ENCODE assay signal across 23 cellular contexts in genomic region chr11:73188301-73188700, GRCh38. TPM values are rescaled to one million over a fixed set of nuclear protein-coding genes. Genes with fewer than 3 reads are reported as not detected.
DNase-seq lines count a peak whose midpoint lies in the region; ATAC-seq, FAIRE-seq and TF ChIP-seq lines count a peak whose summit lies in the region.
"Had no signal": no experiment of that assay in that cellular context is flagged by ENCODE, and none has a peak within 500 bp of the region (broad histone marks: within the 10 kb centered on the region; RNA-seq: fewer than 3 reads in every experiment).

No MANE protein-coding gene starts in this region.

- H3K4me2 ChIP-seq in A549 (no peak overlapping the region), PC-9 (peak overlapping the region; percentile 69), HepG2 (ENCODE audit: low read depth, low read length) (no peak overlapping the region)

- peaks cover 59% of the 10 kb centered on the region for H3F3A ChIP-seq in PC-9 (ENCODE audit: insufficient read depth, low read depth)

- no peaks in the 10 kb centered on the region for H3K9me2 ChIP-seq in PC-9 (ENCODE audit: insufficient read depth)

- BruUV-seq in PC-9 (replicated peaks; lab: Mats Ljungman, UMichigan) = no TSS peak
- no TSS peak for BruUV-seq in HepG2 (replicated peaks; lab: Mats Ljungman, UMichigan)

- CTCF ChIA-PET in A549 (lab: Yijun Ruan, JAX) = interaction anchor here (1.0 to 13.9 kb wide), 6 partner anchors 10 to 358 kb away, joined by 4 to 179 read pairs (median 61); no protein-coding TSS in a partner anchor
- CTCF ChIA-PET in PC-9 (lab: Charles Lee) = interaction anchor here (0.8 to 1.0 kb wide), 2 partner anchors 14 to 29 kb away, joined by 4 to 5 read pairs; partner anchors contain the start of gene P2RY2
- CTCF ChIA-PET in HepG2 (lab: Yijun Ruan, JAX; ENCODE audit: low intra/inter-chr PET ratio, low total read pairs) = interaction anchor here (0.7 kb wide), 1 partner anchor 30 kb away, joined by 3 read pairs; the partner anchor contains the start of gene P2RY2

- ATAC-seq in A549 = no peak
- ATAC-seq in heart right ventricle = peak; percentile 77 to 87 (median 78)
- peak; percentile 57 to 80 (median 76) for ATAC-seq in psoas muscle
- no peak for ATAC-seq in HepG2
- ATAC-seq: body of pancreas had no signal

- H3K4me1 ChIP-seq in A549 (peaks cover 44% of the 10 kb centered on the region), PC-9 (replicated peaks; ENCODE audit: insufficient read depth) (peaks cover 81% of the 10 kb centered on the region), heart right ventricle (peaks cover 10 to 65% (median 25%) of the 10 kb centered on the region in 9 donors), psoas muscle (peaks cover 38% of the 10 kb centered on the region), HepG2 (ENCODE audit: insufficient read depth, low read length) (peaks cover 10% of the 10 kb centered on the region)

- WGBS in A549 (ENCODE audit: missing lambda C conversion rate) = 88% methylated on average over 4 of the region's 4 CpGs
- 24 to 40% methylated on average over 4 of the region's 4 CpGs for WGBS in heart right ventricle, 2 donors
- 14 to 22% (median 16%) methylated on average over 4 of the region's 4 CpGs for WGBS in psoas muscle, 3 donors
- WGBS in HepG2 (ENCODE audit: low lambda C conversion rate) = 39% methylated on average over 3 of the region's 4 CpGs

- intact Hi-C loops in PC-9 (cut with micrococcal nuclease; ENCODE audit: unreplicated experiment) (no loop called here), heart right ventricle (cut with DNase I) (loop anchor here in 7 of 10 donors (1.0 to 10.0 kb wide), 6 partner anchors 49 to 106 kb away; no protein-coding TSS in a partner anchor), psoas muscle (cut with DNase I) (loop anchor here in 1 of 2 donors (5.0 kb wide), 1 partner anchor 149 kb away; no protein-coding TSS in a partner anchor), HepG2 (cut with micrococcal nuclease; ENCODE audit: unreplicated experiment) (no loop called here)

- peak overlapping the region; percentile 33 to 41; a peak in 2 of 6 replicates for H3K27ac ChIP-seq in A549
- H3K27ac ChIP-seq in PC-9 = peak overlapping the region; percentile 17
- H3K27ac ChIP-seq in heart right ventricle = peak overlapping the region in 8 of 10 donors; percentile 13 to 81 (median 46)
- peak overlapping the region; percentile 76 for H3K27ac ChIP-seq in psoas muscle
- H3K27ac ChIP-seq in HepG2 (ENCODE audit: extremely low read length, insufficient read depth, low read length) = no peak overlapping the region
- H3K27ac ChIP-seq: body of pancreas, C4-2B had no signal

- H3K9ac ChIP-seq in HepG2 (ENCODE audit: insufficient read depth, low read depth, low read length) = no peak overlapping the region

- in situ Hi-C loops in HepG2 (cut with HindIII; ENCODE audit: extremely low pct_ligation_motif_present, low pct_unique_long_range_greater_than_20kb) = loop anchor here (5.0 kb wide), 2 partner anchors 49 to 99 kb away; no protein-coding TSS in a partner anchor

- POLR2A ChIA-PET in A549 (lab: Yijun Ruan, JAX) = interaction anchor here (0.6 kb wide), 1 partner anchor 66 kb away, joined by 3 read pairs; no protein-coding TSS in a partner anchor
- POLR2A ChIA-PET in PC-9 (lab: Charles Lee; ENCODE audit: unreplicated experiment) = interaction anchor here (0.6 kb wide), 1 partner anchor 21 kb away, joined by 3 read pairs; no protein-coding TSS in a partner anchor
- POLR2A ChIA-PET in HepG2 (lab: Yijun Ruan, JAX) = no interaction called here

- no peaks in the 10 kb centered on the region for H3K36me3 ChIP-seq in PC-9 (ENCODE audit: low read depth)
- H3K36me3 ChIP-seq in heart right ventricle = no peaks in the 10 kb centered on the region
- H3K36me3 ChIP-seq in psoas muscle (ENCODE audit: insufficient read depth in 1 of 2, low read depth in 1 of 2) = no peaks in the 10 kb centered on the region
- no peaks in the 10 kb centered on the region for H3K36me3 ChIP-seq in HepG2 (replicated peaks in 1 of 2; ENCODE audit: control insufficient read depth in 1 of 2, insufficient read depth in 2 of 2, low read length in 2 of 2)

- TF ChIP-seq POLR2A in A549 (IDR thresholded peaks at IDR 0.05; ENCODE audit: low read length) (no peak), HepG2 (IDR thresholded peaks at IDR 0.05; ENCODE audit: insufficient read depth in 1 of 2, low read depth in 2 of 2, low read length in 2 of 2) (no peak)

- no peaks in the 10 kb centered on the region for H4K20me1 ChIP-seq in PC-9 (ENCODE audit: insufficient read depth)
- no peaks in the 10 kb centered on the region for H4K20me1 ChIP-seq in HepG2 (ENCODE audit: insufficient read depth, low read length)

- H3K27me3 ChIP-seq in PC-9 (ENCODE audit: insufficient read depth, low read depth) (no peaks in the 10 kb centered on the region), heart right ventricle (no peaks in the 10 kb centered on the region), psoas muscle (ENCODE audit: insufficient read depth in 3 of 3, low read length in 2 of 3) (no peaks in the 10 kb centered on the region), HepG2 (ENCODE audit: control insufficient read depth in 1 of 2, insufficient read depth in 2 of 2, low read length in 2 of 2) (peaks cover 3 to 46% of the 10 kb centered on the region in 2 experiments; a peak in 3 of 5 replicates)
- H3K27me3 ChIP-seq: body of pancreas had no signal

- TF ChIP-seq CTCF in A549 (IDR thresholded peaks at IDR 0.05) (no peak), PC-9 (conservative IDR thresholded peaks at IDR 0.05) (no peak), heart right ventricle (IDR thresholded peaks at IDR 0.05) (no peak), psoas muscle (IDR thresholded peaks at IDR 0.05) (no peak), HepG2 (CRISPR knock-in tag; IDR thresholded peaks at IDR 0.05) (no peak)

- H3K4me3 ChIP-seq in A549 = no peak overlapping the region
- no peak overlapping the region for H3K4me3 ChIP-seq in PC-9
- no peak overlapping the region for H3K4me3 ChIP-seq in heart right ventricle
- no peak overlapping the region for H3K4me3 ChIP-seq in psoas muscle
- no peak overlapping the region for H3K4me3 ChIP-seq in HepG2 (replicated peaks in 1 of 3; ENCODE audit: insufficient read depth in 1 of 3, low read depth in 2 of 3, low read length in 3 of 3)
- H3K4me3 ChIP-seq: body of pancreas had no signal

- TF ChIP-seq RAD21 in A549 (conservative IDR thresholded peaks at IDR 0.05 in 1 of 2, IDR thresholded peaks at IDR 0.05 in 1 of 2) (no peak), HepG2 (CRISPR knock-in tag; IDR thresholded peaks at IDR 0.05) (no peak)

- FAIRE-seq in A549 (lab: Jason Lieb, UNC) = no peak
- no peak for FAIRE-seq in HepG2 (lab: Jason Lieb, UNC)
- FAIRE-seq: frontal cortex, islet of Langerhans had no signal

- H3K9me3 ChIP-seq in A549 (no peaks in the 10 kb centered on the region), PC-9 (ENCODE audit: insufficient read depth, low read depth) (no peaks in the 10 kb centered on the region), heart right ventricle (no peaks in the 10 kb centered on the region), psoas muscle (no peaks in the 10 kb centered on the region), HepG2 (ENCODE audit: low read length) (no peaks in the 10 kb centered on the region)
- H3K9me3 ChIP-seq: body of pancreas had no signal

- no peaks in the 10 kb centered on the region for H3K79me2 ChIP-seq in PC-9 (ENCODE audit: low read depth)
- no peaks in the 10 kb centered on the region for H3K79me2 ChIP-seq in HepG2 (ENCODE audit: insufficient read depth, low read length)

- no peak for DNase-seq in A549 (ENCODE audit: low read depth in 1 of 2, low spot score in 1 of 2)
- no peak for DNase-seq in PC-9
- DNase-seq in heart right ventricle = peak; percentile 59 to 68
- DNase-seq in psoas muscle = peak; percentile 32 to 87
- DNase-seq in NCI-H1417 treated with DMSO at 0.1 percent for 48 hours (lab: John Stamatoyannopoulos, UW) = no peak
- no peak for DNase-seq in HepG2 (ENCODE audit: low spot score)
- DNase-seq in NCI-H187 (lab: John Stamatoyannopoulos, UW) = no peak
- DNase-seq in LoVo (ENCODE audit: low spot score) = no peak
- DNase-seq: activated CD4-positive, alpha-beta T cell treated with anti-CD3 and anti-CD28 coated beads, Interleukin-2, amount 50 U/mL, for 48 hours; body of pancreas; effector CD4-positive, alpha-beta T cell; EL; Kasumi-1; NCI-H1930; NCI-H774; posterior cingulate gyrus; stimulated activated CD8-positive, alpha-beta memory T cell treated with anti-CD3 and anti-CD28 coated beads, Interleukin-4, amount 100 ng/mL, for 48 hours; T-helper 9 cell had no signal

- H2AFZ ChIP-seq in PC-9 (no peak overlapping the region), HepG2 (ENCODE audit: low read length) (no peak overlapping the region)

- TF ChIP-seq EP300 in A549 (IDR thresholded peaks at IDR 0.05) (no peak), HepG2 (IDR thresholded peaks at IDR 0.05; ENCODE audit: low read depth in 2 of 2, low read length in 2 of 2) (no peak), HepG2 (CRISPR knock-in tag; IDR thresholded peaks at IDR 0.05; ENCODE audit: borderline replicate concordance) (no peak)

RNA-seq across cellular contexts. Expression of gene P2RY2, which starts 29.8 kb away (rescaled TPM):
- polyA plus RNA-seq in A549 (2011; rRNA removed) = 3.7 and 5.2 TPM in 2 replicates
- polyA plus RNA-seq in A549 (2012; cell fraction: cytosol; rRNA removed) = 7.6 and 11.4 TPM in 2 replicates
- polyA plus RNA-seq in A549 (2012; cell fraction: nucleus; rRNA removed) = 10.3 and 15.5 TPM in 2 replicates
- 6.1 to 6.4 TPM (median 6.4 TPM) in 3 replicates for polyA plus RNA-seq in A549 (2017; fragmentation: RNase III; extraction: RNeasy Plus Mini Kit Qiagen cat#74134 plus additional on column Dnase treatment)
- 6.8 and 8.8 TPM in 2 replicates for polyA minus RNA-seq in A549 (2011; rRNA and poly(A)+ RNA removed)
- 19.8 and 22.5 TPM in 2 replicates for total RNA-seq in PC-9 (2021)
- 10 to 100 TPM in 8 of 10 donors, 1 to 10 TPM in 2; 9.5 to 37.5 (median 12.7) TPM for total RNA-seq in heart right ventricle
- 1 to 10 TPM; 7.1 to 8.2 TPM for polyA plus RNA-seq in heart right ventricle
- 10 to 100 TPM; 18.7 to 90.9 (median 43.8) TPM for total RNA-seq in psoas muscle
- 10 to 100 TPM; 43.8 to 50.9 (median 44.9) TPM for polyA plus RNA-seq in psoas muscle
- 3.0 and 3.1 TPM in 2 replicates for total RNA-seq in HepG2 (2016; rRNA removed; fragmentation: Illumina TruSeq; extraction: Trizol)
- total RNA-seq in HepG2 (2016; cell fraction: cytosol; rRNA removed; fragmentation: Illumina TruSeq; extraction: Trizol; ENCODE audit: low read depth) = 0.71 and 0.91 TPM in 2 replicates
- 2.6 and 3.4 TPM in 2 replicates for total RNA-seq in HepG2 (2016; cell fraction: insoluble cytoplasmic fraction; rRNA removed; fragmentation: Illumina TruSeq; extraction: Trizol)
- total RNA-seq in HepG2 (2016; cell fraction: membrane; rRNA removed; fragmentation: Illumina TruSeq; extraction: Trizol) = 2.5 and 3.7 TPM in 2 replicates
- total RNA-seq in HepG2 (2016; cell fraction: nucleus; rRNA removed; fragmentation: Illumina TruSeq; extraction: Trizol) = 2.9 and 3.2 TPM in 2 replicates
- 0.95 and 1.6 TPM in 2 replicates for polyA plus RNA-seq in HepG2 (2011; rRNA removed)
- polyA plus RNA-seq in HepG2 (2011; cell fraction: cytosol; rRNA removed) = 1.0 and 1.1 TPM in 2 replicates
- 1.6 TPM in 2 replicates for polyA plus RNA-seq in HepG2 (2011; cell fraction: nucleus; rRNA removed)
- polyA plus RNA-seq in HepG2 (2012) = 0.24 and 0.47 TPM in 2 replicates
- polyA plus RNA-seq in HepG2 (2016; cell fraction: cytosol; fragmentation: Illumina TruSeq; extraction: Trizol; ENCODE audit: low read depth) = 0.67 and 1.3 TPM in 2 replicates
- 2.5 and 3.0 TPM in 2 replicates for polyA plus RNA-seq in HepG2 (2016; cell fraction: insoluble cytoplasmic fraction; fragmentation: Illumina TruSeq; extraction: Trizol; ENCODE audit: low read depth)
- 2.0 and 2.3 TPM in 2 replicates for polyA plus RNA-seq in HepG2 (2016; cell fraction: membrane; fragmentation: Illumina TruSeq; extraction: Trizol; ENCODE audit: low read depth)
- polyA plus RNA-seq in HepG2 (2016; cell fraction: nucleus; fragmentation: Illumina TruSeq; extraction: Trizol; ENCODE audit: insufficient read depth, low read depth) = 2.1 and 3.2 TPM in 2 replicates
- polyA minus RNA-seq in HepG2 (2011; rRNA and poly(A)+ RNA removed; ENCODE audit: low replicate concordance) = 1.4 and 2.5 TPM in 2 replicates
- polyA minus RNA-seq in HepG2 (2011; cell fraction: cytosol; rRNA and poly(A)+ RNA removed) = 0.49 and 1.5 TPM in 2 replicates
- 0.77 and 1.1 TPM in 2 replicates for polyA minus RNA-seq in HepG2 (2011; cell fraction: nucleus; rRNA and poly(A)+ RNA removed)
- total RNA-seq: activated T-helper 2 cell treated with anti-CD3 and anti-CD28 coated beads, Interferon-gamma antibody, Interleukin-2, Interleukin-4, amounts not matched to agents 10 μg/mL and 5 μg/mL and 100 μg/mL, durations not matched to agents 14 hours and 24 hours and 36 hours; frontal cortex had no signal
- polyA plus RNA-seq: neural cell had no signal

RNA-seq across cellular contexts. Expression of gene FCHSD2, which starts 46.2 kb away (rescaled TPM):
- 15.0 and 19.0 TPM in 2 replicates for polyA plus RNA-seq in A549 (2011; rRNA removed)
- polyA plus RNA-seq in A549 (2012; cell fraction: cytosol; rRNA removed) = 6.6 and 7.7 TPM in 2 replicates
- polyA plus RNA-seq in A549 (2012; cell fraction: nucleus; rRNA removed) = 7.0 and 9.3 TPM in 2 replicates
- polyA plus RNA-seq in A549 (2017; fragmentation: RNase III; extraction: RNeasy Plus Mini Kit Qiagen cat#74134 plus additional on column Dnase treatment) = 9.4 to 10.5 TPM (median 10.5 TPM) in 3 replicates
- polyA minus RNA-seq in A549 (2011; rRNA and poly(A)+ RNA removed) = 8.8 and 9.8 TPM in 2 replicates
- 20.5 and 22.6 TPM in 2 replicates for total RNA-seq in PC-9 (2021)
- 10 to 100 TPM; 28.1 to 48.4 (median 39.0) TPM for total RNA-seq in heart right ventricle
- 10 to 100 TPM; 16.1 to 17.1 TPM for polyA plus RNA-seq in heart right ventricle
- total RNA-seq in psoas muscle = 10 to 100 TPM in 3 of 4 donors, 1 to 10 TPM in 1; 9.7 to 18.5 (median 15.1) TPM
- polyA plus RNA-seq in psoas muscle = 1 to 10 TPM; 5.7 to 9.6 (median 8.0) TPM
- total RNA-seq in HepG2 (2016; rRNA removed; fragmentation: Illumina TruSeq; extraction: Trizol) = 20.5 and 23.6 TPM in 2 replicates
- total RNA-seq in HepG2 (2016; cell fraction: cytosol; rRNA removed; fragmentation: Illumina TruSeq; extraction: Trizol; ENCODE audit: low read depth) = 36.4 and 45.6 TPM in 2 replicates
- 17.9 and 25.0 TPM in 2 replicates for total RNA-seq in HepG2 (2016; cell fraction: insoluble cytoplasmic fraction; rRNA removed; fragmentation: Illumina TruSeq; extraction: Trizol)
- total RNA-seq in HepG2 (2016; cell fraction: membrane; rRNA removed; fragmentation: Illumina TruSeq; extraction: Trizol) = 23.5 and 26.3 TPM in 2 replicates
- 28.1 and 35.4 TPM in 2 replicates for total RNA-seq in HepG2 (2016; cell fraction: nucleus; rRNA removed; fragmentation: Illumina TruSeq; extraction: Trizol)
- 24.6 and 24.8 TPM in 2 replicates for polyA plus RNA-seq in HepG2 (2011; rRNA removed)
- 14.0 and 18.1 TPM in 2 replicates for polyA plus RNA-seq in HepG2 (2011; cell fraction: cytosol; rRNA removed)
- 32.8 and 33.0 TPM in 2 replicates for polyA plus RNA-seq in HepG2 (2011; cell fraction: nucleus; rRNA removed)
- polyA plus RNA-seq in HepG2 (2012) = 20.0 and 26.1 TPM in 2 replicates
- 8.8 and 9.5 TPM in 2 replicates for polyA plus RNA-seq in HepG2 (2016; cell fraction: cytosol; fragmentation: Illumina TruSeq; extraction: Trizol; ENCODE audit: low read depth)
- polyA plus RNA-seq in HepG2 (2016; cell fraction: insoluble cytoplasmic fraction; fragmentation: Illumina TruSeq; extraction: Trizol; ENCODE audit: low read depth) = 27.6 and 28.5 TPM in 2 replicates
- polyA plus RNA-seq in HepG2 (2016; cell fraction: membrane; fragmentation: Illumina TruSeq; extraction: Trizol; ENCODE audit: low read depth) = 18.7 and 19.6 TPM in 2 replicates
- polyA plus RNA-seq in HepG2 (2016; cell fraction: nucleus; fragmentation: Illumina TruSeq; extraction: Trizol; ENCODE audit: insufficient read depth, low read depth) = 50.7 and 53.8 TPM in 2 replicates
- polyA minus RNA-seq in HepG2 (2011; rRNA and poly(A)+ RNA removed; ENCODE audit: low replicate concordance) = 9.0 and 22.4 TPM in 2 replicates
- 21.3 and 25.2 TPM in 2 replicates for polyA minus RNA-seq in HepG2 (2011; cell fraction: cytosol; rRNA and poly(A)+ RNA removed)
- 51.1 and 62.9 TPM in 2 replicates for polyA minus RNA-seq in HepG2 (2011; cell fraction: nucleus; rRNA and poly(A)+ RNA removed)

Comparison
In these comparisons a context has a peak if more than half of its experiments do, and no peak if none do; other contexts are left out.
1. ATAC-seq: peak in heart right ventricle (8 of 8) and psoas muscle (4 of 4); none in A549 (0 of 2) and HepG2 (single experiment).
2. DNase-seq: peak in heart right ventricle (2 of 2) and psoas muscle (2 of 2); none in A549 (0 of 2), PC-9 (0 of 2), NCI-H1417 treated with DMSO at 0.1 percent for 48 hours (single experiment), HepG2 (single experiment), NCI-H187 (0 of 2) and LoVo (single experiment).
3. intact Hi-C loops: an anchor here in heart right ventricle (1.0 to 10.0 kb wide); none called in PC-9 and HepG2.